ENCODE assay signal across 1 cellular context in the genomic region with DNA sequence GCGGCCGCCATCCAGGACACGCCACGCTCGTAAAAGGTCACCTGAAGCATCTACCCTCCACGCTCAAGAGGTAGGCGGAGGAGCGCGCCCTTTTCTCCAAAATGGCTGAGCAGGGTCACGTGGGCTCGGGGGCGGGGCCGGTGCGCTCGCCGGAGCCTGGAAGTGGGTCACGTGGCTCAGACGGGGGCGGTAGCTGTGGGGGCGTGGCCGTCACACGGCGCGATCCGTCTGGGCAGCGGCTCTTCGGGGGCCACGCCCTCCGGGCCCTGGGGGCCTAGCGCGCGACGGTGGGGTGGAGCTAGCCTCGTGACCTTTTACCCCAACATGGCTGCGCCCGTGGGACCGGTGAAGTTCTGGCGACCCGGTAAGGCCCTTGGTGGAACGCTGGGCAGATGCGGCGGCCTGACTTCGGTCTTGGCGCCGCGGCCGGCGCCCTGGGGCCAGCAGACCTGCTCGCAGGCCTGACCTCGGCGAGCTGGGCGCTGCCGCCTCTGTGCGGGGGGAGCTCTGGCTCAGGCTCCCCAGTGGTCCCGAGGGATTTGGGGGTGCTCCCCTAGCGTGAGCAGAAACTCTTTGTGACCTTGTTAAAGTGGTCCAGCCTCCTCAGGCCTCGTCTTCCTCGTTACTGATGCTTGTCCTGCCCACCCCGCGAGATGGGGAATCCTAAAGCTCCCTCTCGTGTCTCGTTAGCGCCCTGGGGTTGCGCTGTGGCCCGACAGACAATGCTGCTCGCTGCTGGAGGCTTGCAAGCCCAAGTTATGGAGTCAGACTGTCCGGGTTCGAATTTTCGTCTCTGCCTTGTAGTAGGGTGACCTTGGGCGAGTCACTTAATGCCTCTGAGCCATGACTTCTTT.
A peak's percentile ranks its signal among the peaks of the same experiment; 100 is the strongest.
TF ChIP-seq lines count a peak whose summit lies in the region.

A gene with protein sequence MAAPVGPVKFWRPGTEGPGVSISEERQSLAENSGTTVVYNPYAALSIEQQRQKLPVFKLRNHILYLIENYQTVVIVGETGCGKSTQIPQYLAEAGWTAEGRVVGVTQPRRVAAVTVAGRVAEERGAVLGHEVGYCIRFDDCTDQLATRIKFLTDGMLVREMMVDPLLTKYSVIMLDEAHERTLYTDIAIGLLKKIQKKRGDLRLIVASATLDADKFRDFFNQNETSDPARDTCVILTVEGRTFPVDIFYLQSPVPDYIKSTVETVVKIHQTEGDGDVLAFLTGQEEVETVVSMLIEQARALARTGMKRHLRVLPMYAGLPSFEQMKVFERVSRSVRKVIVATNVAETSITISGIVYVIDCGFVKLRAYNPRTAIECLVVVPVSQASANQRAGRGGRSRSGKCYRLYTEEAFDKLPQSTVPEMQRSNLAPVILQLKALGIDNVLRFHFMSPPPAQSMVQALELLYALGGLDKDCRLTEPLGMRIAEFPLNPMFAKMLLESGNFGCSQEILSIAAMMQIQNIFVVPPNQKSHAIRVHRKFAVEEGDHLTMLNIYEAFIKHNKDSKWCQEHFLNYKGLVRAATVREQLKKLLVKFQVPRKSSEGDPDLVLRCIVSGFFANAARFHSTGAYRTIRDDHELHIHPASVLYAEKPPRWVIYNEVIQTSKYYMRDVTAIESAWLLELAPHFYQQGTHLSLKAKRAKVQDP (plus strand): TSS at position 301 of the 854 bp plus-strand sequence. CDS start 24 bp downstream, at position 325.

TF ChIP-seq in K562, 482 proteins besides CTCF, POLR2A, EP300 and RAD21 (continued from another document):
- TF ChIP-seq, protein P1, sequence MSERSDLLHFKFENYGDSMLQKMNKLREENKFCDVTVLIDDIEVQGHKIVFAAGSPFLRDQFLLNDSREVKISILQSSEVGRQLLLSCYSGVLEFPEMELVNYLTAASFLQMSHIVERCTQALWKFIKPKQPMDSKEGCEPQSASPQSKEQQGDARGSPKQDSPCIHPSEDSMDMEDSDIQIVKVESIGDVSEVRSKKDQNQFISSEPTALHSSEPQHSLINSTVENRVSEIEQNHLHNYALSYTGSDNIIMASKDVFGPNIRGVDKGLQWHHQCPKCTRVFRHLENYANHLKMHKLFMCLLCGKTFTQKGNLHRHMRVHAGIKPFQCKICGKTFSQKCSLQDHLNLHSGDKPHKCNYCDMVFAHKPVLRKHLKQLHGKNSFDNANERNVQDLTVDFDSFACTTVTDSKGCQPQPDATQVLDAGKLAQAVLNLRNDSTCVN (CRISPR knock-in tag; IDR thresholded peaks at IDR 0.05), result no peak
- TF ChIP-seq BRD9 (IDR thresholded peaks at IDR 0.05; ENCODE audit: low read depth, partially characterized antibody), result peak; percentile 74
- no peak for TF ChIP-seq ZNF184 (CRISPR knock-in tag; IDR thresholded peaks at IDR 0.05)
- TF ChIP-seq SREBF2 (CRISPR knock-in tag; IDR thresholded peaks at IDR 0.05), result no peak
- TF ChIP-seq HNRNPH1 (optimal IDR thresholded peaks at IDR 0.05; ENCODE audit: low read depth, low read length), result no peak
- peak; percentile 92 for TF ChIP-seq SIN3B (IDR thresholded peaks at IDR 0.05; ENCODE audit: low read depth)
- TF ChIP-seq, protein P2, sequence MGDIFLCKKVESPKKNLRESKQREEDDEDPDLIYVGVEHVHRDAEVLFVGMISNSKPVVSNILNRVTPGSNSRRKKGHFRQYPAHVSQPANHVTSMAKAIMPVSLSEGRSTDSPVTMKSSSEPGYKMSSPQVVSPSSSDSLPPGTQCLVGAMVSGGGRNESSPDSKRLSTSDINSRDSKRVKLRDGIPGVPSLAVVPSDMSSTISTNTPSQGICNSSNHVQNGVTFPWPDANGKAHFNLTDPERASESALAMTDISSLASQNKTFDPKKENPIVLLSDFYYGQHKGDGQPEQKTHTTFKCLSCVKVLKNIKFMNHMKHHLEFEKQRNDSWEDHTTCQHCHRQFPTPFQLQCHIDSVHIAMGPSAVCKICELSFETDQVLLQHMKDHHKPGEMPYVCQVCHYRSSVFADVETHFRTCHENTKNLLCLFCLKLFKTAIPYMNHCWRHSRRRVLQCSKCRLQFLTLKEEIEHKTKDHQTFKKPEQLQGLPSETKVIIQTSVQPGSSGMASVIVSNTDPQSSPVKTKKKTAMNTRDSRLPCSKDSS (IDR thresholded peaks at IDR 0.05; ENCODE audit: low read depth, partially characterized antibody), result no peak
- TF ChIP-seq HNRNPL (IDR thresholded peaks at IDR 0.05; ENCODE audit: low read depth, low read length), result no peak
- no peak for TF ChIP-seq CBX5 (IDR thresholded peaks at IDR 0.05; ENCODE audit: borderline replicate concordance, low read depth)
- no peak for TF ChIP-seq ZNF408 (CRISPR knock-in tag; IDR thresholded peaks at IDR 0.05; ENCODE audit: low read depth)
TF ChIP-seq in K562: peak in this region for 140.
